In genomic region chr16:27549607-27549856, GRCh38 we compare ENCODE assay signal across 8 cellular contexts. TPM values are rescaled to one million over a fixed set of nuclear protein-coding genes. Genes with fewer than 3 reads are reported as not detected.
DNase-seq lines count a peak whose midpoint lies in the region; TF ChIP-seq lines count a peak whose summit lies in the region.

No MANE protein-coding gene starts in this region.

- peak overlapping the region; percentile 96 for H3K4me3 ChIP-seq in HL-60 (replicated peaks; ENCODE audit: insufficient read depth, low read length)
- H3K4me3 ChIP-seq in colonic mucosa, result peak overlapping the region; percentile 90
- peak overlapping the region; percentile 86 to 100 for H3K4me3 ChIP-seq in muscle layer of duodenum (ENCODE audit: low read depth in 1 of 2, low read length in 2 of 2)

- peaks cover 7% of the 10 kb centered on the region for H3K27me3 Mint-ChIP-seq in activated naive CD4-positive, alpha-beta T cell treated with anti-CD3 and anti-CD28 coated beads, Interleukin-2, amount 10 ng/mL, durations not matched to agents 7 days and 5 days

- peak overlapping the region; percentile 91 for H3K27ac Mint-ChIP-seq in activated naive CD4-positive, alpha-beta T cell treated with anti-CD3 and anti-CD28 coated beads, Interleukin-2, amount 10 ng/mL, durations not matched to agents 7 days and 5 days

- peak overlapping the region; percentile 70 to 95 for H3K9ac ChIP-seq in colonic mucosa (ENCODE audit: low read depth in 2 of 2, low read length in 2 of 2)

- intact Hi-C loops in colonic mucosa (cut with DNase I), result no loop called here
- intact Hi-C loops in head of caudate nucleus (cut with DNase I), result no loop called here

- H3K4me1 Mint-ChIP-seq in activated naive CD4-positive, alpha-beta T cell treated with anti-CD3 and anti-CD28 coated beads, Interleukin-2, amount 10 ng/mL, durations not matched to agents 7 days and 5 days, result peaks cover 41% of the 10 kb centered on the region

- peak overlapping the region; percentile 96 for H3K4me3 Mint-ChIP-seq in activated naive CD4-positive, alpha-beta T cell treated with anti-CD3 and anti-CD28 coated beads, Interleukin-2, amount 10 ng/mL, durations not matched to agents 7 days and 5 days

- no peaks in the 10 kb centered on the region for H3K9me3 Mint-ChIP-seq in activated naive CD4-positive, alpha-beta T cell treated with anti-CD3 and anti-CD28 coated beads, Interleukin-2, amount 10 ng/mL, durations not matched to agents 7 days and 5 days

- peaks cover 12% of the 10 kb centered on the region for H3K4me1 ChIP-seq in colonic mucosa
- peaks cover 4 to 29% of the 10 kb centered on the region in 2 donors for H3K4me1 ChIP-seq in muscle layer of duodenum (ENCODE audit: control insufficient read depth in 1 of 2, insufficient read depth in 2 of 2, low read length in 2 of 2)

- H3K36me3 ChIP-seq in colonic mucosa (peaks cover 8% of the 10 kb centered on the region), muscle layer of duodenum (ENCODE audit: control insufficient read depth in 1 of 2, insufficient read depth in 2 of 2, low read length in 2 of 2) (peaks cover 9% of the 10 kb centered on the region in 2 donors)

- CTCF ChIA-PET in activated naive CD4-positive, alpha-beta T cell treated with anti-CD3 and anti-CD28 coated beads, Interleukin-2, amount 10 ng/mL, durations not matched to agents 7 days and 5 days (lab: Charles Lee), result interaction anchor here (1.3 kb wide), 1 partner anchor 521 kb away, joined by 4 read pairs; no protein-coding TSS in a partner anchor

- peaks cover 7% of the 10 kb centered on the region for H3K36me3 Mint-ChIP-seq in activated naive CD4-positive, alpha-beta T cell treated with anti-CD3 and anti-CD28 coated beads, Interleukin-2, amount 10 ng/mL, durations not matched to agents 7 days and 5 days

- H3K27ac ChIP-seq in HL-60 (replicated peaks) (peak overlapping the region; percentile 61), colonic mucosa (peak overlapping the region; percentile 53), muscle layer of duodenum (ENCODE audit: low read length) (no peak overlapping the region)

- H3K27me3 ChIP-seq in HL-60 (ENCODE audit: insufficient read depth, poor library complexity, severe bottlenecking) (no peaks in the 10 kb centered on the region), colonic mucosa (no peaks in the 10 kb centered on the region), muscle layer of duodenum (ENCODE audit: low read depth, low read length) (no peaks in the 10 kb centered on the region)

- TF ChIP-seq CTCF in HL-60 (IDR thresholded peaks at IDR 0.05; ENCODE audit: insufficient read depth, low read length) (no peak), colonic mucosa (IDR thresholded peaks at IDR 0.05) (no peak), GM10266 (IDR thresholded peaks at IDR 0.05; ENCODE audit: control insufficient read depth, insufficient read depth, low read depth, missing control alignments) (no peak)

- no peak for DNase-seq in activated naive CD4-positive, alpha-beta T cell treated with anti-CD3 and anti-CD28 coated beads, Interleukin-2, amount 10 ng/mL, durations not matched to agents 7 days and 5 days
- no peak for DNase-seq in activated naive CD4-positive, alpha-beta T cell (lab: John Stamatoyannopoulos, UW)
- DNase-seq in HL-60 (ENCODE audit: low read depth in 1 of 2, low spot score in 1 of 2) (no peak), colonic mucosa (no peak), NCI-H1105 treated with DMSO at 0.1 percent for 48 hours (lab: John Stamatoyannopoulos, UW) (no peak), GM10266 (ENCODE audit: extremely low spot score) (no peak), head of caudate nucleus (no peak)

- H3K9me3 ChIP-seq in colonic mucosa (no peaks in the 10 kb centered on the region), muscle layer of duodenum (ENCODE audit: control insufficient read depth in 1 of 2, low read length in 2 of 2) (no peaks in the 10 kb centered on the region)

RNA-seq across cellular contexts. Expression of gene GTF3C1, which starts 0.2 kb away (rescaled TPM):
- total RNA-seq in colonic mucosa, result 10 to 100 TPM; 40.1 to 67.8 TPM

RNA-seq across cellular contexts. Expression of gene KATNIP, which starts 0.4 kb away (rescaled TPM):
- 10 to 100 TPM; 23.6 to 34.1 TPM for total RNA-seq in colonic mucosa
